ENCODE assay signal across 16 cellular contexts in the genomic region with DNA sequence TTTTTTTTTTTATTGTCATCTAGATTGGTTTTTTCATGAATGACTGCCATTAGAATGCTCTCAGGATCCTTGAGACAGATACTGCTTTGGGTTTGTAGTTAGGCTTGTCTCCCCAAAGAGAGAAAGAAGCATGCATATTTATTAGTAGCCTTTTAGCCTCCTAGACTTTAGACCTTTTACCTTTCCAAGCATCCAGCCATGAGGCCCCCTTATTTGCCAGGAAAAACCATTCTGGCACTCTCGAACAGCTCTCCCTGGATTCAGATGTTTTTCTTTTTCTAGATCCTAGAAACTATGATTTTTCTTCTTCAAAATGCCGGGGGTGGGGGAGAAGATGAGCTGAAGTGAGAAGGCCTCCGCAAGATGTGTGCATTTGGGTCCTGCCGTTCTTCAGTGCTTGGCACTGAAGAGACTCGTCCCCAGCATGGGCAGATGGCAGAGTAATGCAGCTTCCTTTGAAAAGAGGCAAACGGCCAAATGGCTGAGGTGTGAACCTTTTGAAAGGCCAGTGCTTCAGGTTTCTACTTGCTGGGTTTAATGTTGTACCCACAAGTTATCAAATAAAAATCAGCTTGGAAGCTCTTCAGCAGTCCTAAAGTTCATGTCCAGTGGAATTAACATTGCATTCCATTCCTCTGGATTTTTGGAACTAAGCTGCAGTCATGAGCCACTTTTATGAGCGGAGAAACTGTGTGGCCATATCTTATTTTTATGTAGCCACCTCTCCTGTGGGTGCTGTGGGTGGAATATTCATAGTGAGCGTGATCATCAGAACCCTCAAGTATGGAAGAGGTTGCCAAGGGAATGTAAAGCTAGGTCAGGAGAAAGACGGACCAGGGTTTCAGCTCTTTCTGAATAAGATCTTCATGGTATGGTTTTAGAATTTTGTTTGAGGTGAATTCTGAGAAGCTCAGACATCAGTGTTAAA. TPM values are rescaled to one million over a fixed set of nuclear protein-coding genes. Genes with fewer than 3 reads are reported as not detected.
DNase-seq lines count a peak whose midpoint lies in the region; ATAC-seq, FAIRE-seq and TF ChIP-seq lines count a peak whose summit lies in the region.
"Had no signal": no experiment of that assay in that cellular context is flagged by ENCODE, and none has a peak within 500 bp of the region (broad histone marks: within the 10 kb centered on the region; RNA-seq: fewer than 3 reads in every experiment).

No MANE protein-coding gene starts in this region.

- H3K9me3 ChIP-seq in psoas muscle, result no peaks in the 10 kb centered on the region
- H3K9me3 ChIP-seq in effector memory CD4-positive, alpha-beta T cell (ENCODE audit: control insufficient read depth, low read length), result no peaks in the 10 kb centered on the region
- no peaks in the 10 kb centered on the region for H3K9me3 ChIP-seq in small intestine (ENCODE audit: control insufficient read depth, low read depth)
- H3K9me3 ChIP-seq: BLaER1 treated with 17β-estradiol and CSF1 and Interleukin-3, amounts not matched to agents 10 nM and 100 nM had no signal

- no peaks in the 10 kb centered on the region for H3K27me3 ChIP-seq in dorsolateral prefrontal cortex
- H3K27me3 ChIP-seq in psoas muscle (ENCODE audit: insufficient read depth in 3 of 3, low read length in 2 of 3), result no peaks in the 10 kb centered on the region
- H3K27me3 ChIP-seq in effector memory CD4-positive, alpha-beta T cell (replicated peaks; ENCODE audit: control insufficient read depth, insufficient read depth, low read length, poor library complexity, severe bottlenecking), result no peaks in the 10 kb centered on the region
- no peaks in the 10 kb centered on the region for H3K27me3 ChIP-seq in small intestine (ENCODE audit: control insufficient read depth in 2 of 2, insufficient read depth in 2 of 2, low read length in 2 of 2)
- H3K27me3 ChIP-seq: BLaER1 treated with 17β-estradiol and CSF1 and Interleukin-3, amounts not matched to agents 10 nM and 100 nM had no signal

- no peak for FAIRE-seq in small intestine (lab: Jason Lieb, UNC)
- FAIRE-seq: urothelium cell line had no signal

- H3K4me1 ChIP-seq in psoas muscle, result peaks cover 66% of the 10 kb centered on the region
- H3K4me1 ChIP-seq in effector memory CD4-positive, alpha-beta T cell (ENCODE audit: control insufficient read depth, insufficient read depth, low read length, poor library complexity, severe bottlenecking), result peaks cover 1% of the 10 kb centered on the region
- peaks cover 0 to 12% of the 10 kb centered on the region in 2 donors for H3K4me1 ChIP-seq in small intestine (ENCODE audit: control insufficient read depth in 2 of 2, insufficient read depth in 1 of 2, low read depth in 1 of 2, low read length in 1 of 2)

- DNase-seq in DMS 273 treated with DMSO at 0.1 percent for 48 hours (lab: John Stamatoyannopoulos, UW), result peak; percentile 73
- peak; percentile 71 for DNase-seq in NCI-H1694 (lab: John Stamatoyannopoulos, UW)
- peak in 6 of 10 donors; percentile 27 to 87 (median 56) for DNase-seq in dorsolateral prefrontal cortex
- no peak for DNase-seq in psoas muscle
- DNase-seq in effector memory CD4-positive, alpha-beta T cell, result no peak
- no peak for DNase-seq in small intestine
- no peak for DNase-seq in AG08396 (ENCODE audit: low spot score)
- DNase-seq: activated B cell treated with CpG ODN at 0.5 μM for 24 hours; activated CD8-positive, alpha-beta memory T cell treated with anti-CD3 and anti-CD28 coated beads, Interleukin-2, amount 50 U/mL, for 4 hours; GOT3; Karpas-422; stimulated activated CD4-positive, alpha-beta T cell treated with anti-CD3 and anti-CD28 coated beads, Interleukin-1b, Interleukin-23, amount 100 ng/mL, for 48 hours had no signal

- WGBS in psoas muscle, 3 donors, result 27 to 40% (median 29%) methylated on average over 9 of the region's 9 CpGs
- WGBS in small intestine, 3 donors, result 75 to 88% (median 78%) methylated on average over 9 of the region's 9 CpGs

- peak overlapping the region in 35 of 59 donors; percentile 5 to 79 (median 39) for H3K27ac ChIP-seq in dorsolateral prefrontal cortex
- H3K27ac ChIP-seq in psoas muscle, result peak overlapping the region; percentile 43
- H3K27ac ChIP-seq in effector memory CD4-positive, alpha-beta T cell (ENCODE audit: insufficient read depth, low read length, poor library complexity, severe bottlenecking), result no peak overlapping the region
- no peak overlapping the region for H3K27ac ChIP-seq in small intestine (ENCODE audit: low read depth in 1 of 2, low read length in 1 of 2)
- H3K27ac ChIP-seq: BLaER1 treated with 17β-estradiol and CSF1 and Interleukin-3, amounts not matched to agents 10 nM and 100 nM; parathyroid adenoma had no signal

- H3K4me3 ChIP-seq in dorsolateral prefrontal cortex (peak overlapping the region in 1 of 59 donors; percentile 5), psoas muscle (no peak overlapping the region), small intestine (ENCODE audit: low read depth in 1 of 2, low read length in 2 of 2) (no peak overlapping the region)
- H3K4me3 ChIP-seq in effector memory CD4-positive, alpha-beta T cell (ENCODE audit: insufficient read depth, low read depth, low read length, poor library complexity, severe bottlenecking), result no peak overlapping the region
- H3K4me3 ChIP-seq: BLaER1 treated with 17β-estradiol and CSF1 and Interleukin-3, amounts not matched to agents 10 nM and 100 nM had no signal

- TF ChIP-seq CTCF in dorsolateral prefrontal cortex (IDR thresholded peaks at IDR 0.05 in 54 of 56, conservative IDR thresholded peaks at IDR 0.05 in 2 of 56; ENCODE audit: low read depth in 1 of 56, partially characterized antibody in 56 of 56), result no peak
- TF ChIP-seq CTCF in psoas muscle (IDR thresholded peaks at IDR 0.05), result no peak

- peak in 3 of 4 donors; percentile 53 to 69 (median 60) for ATAC-seq in psoas muscle
- no peak for ATAC-seq in GM19035 (IDR thresholded peaks at IDR 0.05; ENCODE audit: unreplicated experiment)

- intact Hi-C loops in dorsolateral prefrontal cortex (cut with DNase I) (loop anchor here in 1 of 2 donors (10.0 kb wide), 1 partner anchor 1754 kb away; the partner anchor contains the start of gene MRM1), psoas muscle (cut with DNase I) (loop anchor here in 1 of 2 donors (10.0 kb wide), 2 partner anchors 64 to 126 kb away; partner anchors contain the start of gene MRPL45)

- peaks cover 0 to 22% of the 10 kb centered on the region in 2 donors for H3K36me3 ChIP-seq in psoas muscle (ENCODE audit: insufficient read depth in 1 of 2, low read depth in 1 of 2)
- no peaks in the 10 kb centered on the region for H3K36me3 ChIP-seq in effector memory CD4-positive, alpha-beta T cell (ENCODE audit: control insufficient read depth, insufficient read depth, low read length)
- H3K36me3 ChIP-seq in small intestine (ENCODE audit: control insufficient read depth in 2 of 2, insufficient read depth in 2 of 2, low read length in 2 of 2), result peaks cover 0 to 3% of the 10 kb centered on the region in 2 donors

RNA-seq across cellular contexts. Expression of gene SOCS7, which starts 7.2 kb away (rescaled TPM):
- total RNA-seq in dorsolateral prefrontal cortex (10 to 100 TPM; 34.3 to 82.0 (median 51.3) TPM), psoas muscle (10 to 100 TPM; 21.1 to 26.5 (median 24.5) TPM)
- polyA plus RNA-seq in psoas muscle (10 to 100 TPM in 1 of 3 donors, 1 to 10 TPM in 2; 6.6 to 28.9 (median 7.2) TPM), small intestine (10 to 100 TPM in 1 of 3 donors, 1 to 10 TPM in 2; 1.6 to 13.2 (median 2.0) TPM)

RNA-seq across cellular contexts. Expression of gene GPR179, which starts 15.1 kb away (rescaled TPM):
- total RNA-seq in dorsolateral prefrontal cortex, result 10 to 100 TPM in 66 of 120 experiments, 1 to 10 TPM in 54; 3.5 to 22.7 (median 10.9) TPM
- 1 to 10 TPM in 2 of 4 donors, under 1 TPM in 2; 0.42 to 2.5 (median 0.91) TPM for total RNA-seq in psoas muscle
- under 1 TPM; 0.07 to 0.70 (median 0.09) TPM for polyA plus RNA-seq in psoas muscle
- polyA plus RNA-seq in small intestine, result under 1 TPM in 1 of 3 donors, not detected in 2; 0.18 TPM

Comparison
In these comparisons a context has a peak if more than half of its experiments do, and no peak if none do; other contexts are left out.
1. DNase-seq: peak in DMS 273 treated with DMSO at 0.1 percent for 48 hours (single experiment), NCI-H1694 (single experiment) and dorsolateral prefrontal cortex (6 of 10); none in psoas muscle (0 of 2), effector memory CD4-positive, alpha-beta T cell (0 of 3), small intestine (single experiment) and AG08396 (single experiment).
2. H3K27ac ChIP-seq: peak in dorsolateral prefrontal cortex (35 of 59) and psoas muscle (single experiment); none in effector memory CD4-positive, alpha-beta T cell (single experiment) and small intestine (0 of 2).